In the genomic region with DNA sequence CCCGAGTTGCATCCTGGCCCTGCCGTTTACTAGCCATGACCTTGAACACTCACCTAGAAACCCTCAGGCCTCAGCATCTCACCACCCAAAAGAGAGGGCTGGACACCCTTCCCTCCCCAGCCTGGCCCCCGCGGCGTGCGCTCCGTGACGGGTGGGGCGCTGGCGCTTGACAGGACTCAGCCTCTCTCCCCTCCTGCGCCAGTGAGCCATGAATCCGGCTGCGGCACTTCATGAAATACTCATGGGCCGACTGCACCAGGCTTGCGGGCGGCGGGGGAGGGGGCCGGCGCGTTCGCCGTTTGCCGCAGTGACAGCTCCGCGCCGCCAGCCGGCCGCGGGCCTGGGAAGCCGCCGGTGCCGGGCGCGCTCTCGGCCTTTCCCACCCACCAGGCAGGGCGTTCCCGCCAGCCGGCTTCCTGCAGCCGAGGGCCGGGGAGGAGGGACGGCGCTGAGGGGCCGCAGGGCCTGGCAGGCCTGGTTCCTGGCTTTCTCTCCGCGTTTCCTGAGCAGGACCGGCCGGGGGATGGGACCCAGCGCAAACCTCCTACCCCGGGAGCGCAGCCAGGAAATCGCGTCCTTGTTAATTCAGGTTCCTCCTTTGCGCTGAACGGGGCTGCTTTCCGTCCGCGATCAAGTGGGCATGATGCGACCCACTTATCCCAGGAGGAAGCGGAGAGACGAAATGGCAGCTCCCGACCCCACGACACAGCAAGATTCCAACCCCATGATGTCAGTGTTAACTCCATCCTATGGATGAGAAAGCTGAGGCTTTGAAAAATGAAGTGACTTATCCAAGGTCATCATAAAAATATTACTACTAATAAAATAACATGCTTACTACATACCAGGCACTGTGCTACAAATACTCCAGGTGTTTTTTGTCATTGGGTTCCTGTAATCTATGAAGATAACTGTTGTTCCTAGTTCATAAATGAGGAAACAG, we compare ENCODE assay signal across 1 cellular context.
TF ChIP-seq lines count a peak whose summit lies in the region.

No MANE protein-coding gene starts in this region.

TF ChIP-seq in HepG2, 621 proteins besides CTCF, POLR2A, EP300 and RAD21 (continued from another document and continues in another):
- TF ChIP-seq, protein P1, sequence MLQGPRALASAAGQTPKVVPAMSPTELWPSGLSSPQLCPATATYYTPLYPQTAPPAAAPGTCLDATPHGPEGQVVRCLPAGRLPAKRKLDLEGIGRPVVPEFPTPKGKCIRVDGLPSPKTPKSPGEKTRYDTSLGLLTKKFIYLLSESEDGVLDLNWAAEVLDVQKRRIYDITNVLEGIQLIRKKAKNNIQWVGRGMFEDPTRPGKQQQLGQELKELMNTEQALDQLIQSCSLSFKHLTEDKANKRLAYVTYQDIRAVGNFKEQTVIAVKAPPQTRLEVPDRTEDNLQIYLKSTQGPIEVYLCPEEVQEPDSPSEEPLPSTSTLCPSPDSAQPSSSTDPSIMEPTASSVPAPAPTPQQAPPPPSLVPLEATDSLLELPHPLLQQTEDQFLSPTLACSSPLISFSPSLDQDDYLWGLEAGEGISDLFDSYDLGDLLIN (CRISPR knock-in tag; IDR thresholded peaks at IDR 0.05; ENCODE audit: borderline replicate concordance) = no peak
- TF ChIP-seq ZNF101 (CRISPR knock-in tag; IDR thresholded peaks at IDR 0.05; ENCODE audit: borderline replicate concordance, low read depth) (no peak), POGZ (CRISPR knock-in tag; IDR thresholded peaks at IDR 0.05) (no peak), PITX1 (CRISPR knock-in tag; IDR thresholded peaks at IDR 0.05) (no peak), SRSF4 (IDR thresholded peaks at IDR 0.05; ENCODE audit: low read depth, low read length, poor library complexity, severe bottlenecking) (no peak), EZH2 (conservative IDR thresholded peaks at IDR 0.05; ENCODE audit: low read depth, low read length) (no peak), SP1 (IDR thresholded peaks at IDR 0.05) (no peak), SP1 (CRISPR knock-in tag; IDR thresholded peaks at IDR 0.05) (no peak), NCOA1 (CRISPR knock-in tag; IDR thresholded peaks at IDR 0.05) (no peak), PAF1 (CRISPR knock-in tag; IDR thresholded peaks at IDR 0.05) (no peak), PRMT3 (CRISPR knock-in tag; IDR thresholded peaks at IDR 0.05; ENCODE audit: borderline replicate concordance, low read depth) (peak; percentile 43; the same call in 1 of the 2 replicates), SIX4 (CRISPR knock-in tag; IDR thresholded peaks at IDR 0.05) (no peak), FOXC1 (CRISPR knock-in tag; IDR thresholded peaks at IDR 0.05; ENCODE audit: borderline replicate concordance) (peak; percentile 74; the same call in 1 of the 2 replicates), ZNF773 (CRISPR knock-in tag; IDR thresholded peaks at IDR 0.05; ENCODE audit: borderline replicate concordance) (peak; percentile 54; the same call in 1 of the 2 replicates), ZMYM4 (CRISPR knock-in tag; IDR thresholded peaks at IDR 0.05) (peak; percentile 60; the same call in 1 of the 2 replicates), ATAD3A (CRISPR knock-in tag; IDR thresholded peaks at IDR 0.05) (no peak), PHF20 (CRISPR knock-in tag; IDR thresholded peaks at IDR 0.05) (no peak), ZBTB20 (CRISPR knock-in tag; IDR thresholded peaks at IDR 0.05; ENCODE audit: borderline replicate concordance, low read depth) (no peak), HHEX (CRISPR knock-in tag; IDR thresholded peaks at IDR 0.05) (no peak), ZNF17 (CRISPR knock-in tag; IDR thresholded peaks at IDR 0.05) (no peak), ZNF451 (CRISPR knock-in tag; IDR thresholded peaks at IDR 0.05) (peak; percentile 88; the same call in 1 of the 2 replicates), CHD2 (IDR thresholded peaks at IDR 0.05; ENCODE audit: low read depth, low read length) (no peak), ZNF343 (CRISPR knock-in tag; IDR thresholded peaks at IDR 0.05) (no peak), SALL1 (CRISPR knock-in tag; IDR thresholded peaks at IDR 0.05) (0 out of 2 replicates have a peak, but pooled peaks have one; percentile 39), TOPORS (CRISPR knock-in tag; IDR thresholded peaks at IDR 0.05) (no peak), ZNF652 (CRISPR knock-in tag; IDR thresholded peaks at IDR 0.05; ENCODE audit: borderline replicate concordance, low read depth) (peak; percentile 5; the same call in 1 of the 2 replicates), DPF2 (CRISPR knock-in tag; IDR thresholded peaks at IDR 0.05; ENCODE audit: borderline replicate concordance, low read depth) (no peak), MTF1 (CRISPR knock-in tag; IDR thresholded peaks at IDR 0.05) (no peak), ZNF326 (CRISPR knock-in tag; IDR thresholded peaks at IDR 0.05; ENCODE audit: borderline replicate concordance) (no peak), EHMT2 (IDR thresholded peaks at IDR 0.05; ENCODE audit: borderline replicate concordance, low read depth, low read length) (no peak)
- TF ChIP-seq, protein P2, sequence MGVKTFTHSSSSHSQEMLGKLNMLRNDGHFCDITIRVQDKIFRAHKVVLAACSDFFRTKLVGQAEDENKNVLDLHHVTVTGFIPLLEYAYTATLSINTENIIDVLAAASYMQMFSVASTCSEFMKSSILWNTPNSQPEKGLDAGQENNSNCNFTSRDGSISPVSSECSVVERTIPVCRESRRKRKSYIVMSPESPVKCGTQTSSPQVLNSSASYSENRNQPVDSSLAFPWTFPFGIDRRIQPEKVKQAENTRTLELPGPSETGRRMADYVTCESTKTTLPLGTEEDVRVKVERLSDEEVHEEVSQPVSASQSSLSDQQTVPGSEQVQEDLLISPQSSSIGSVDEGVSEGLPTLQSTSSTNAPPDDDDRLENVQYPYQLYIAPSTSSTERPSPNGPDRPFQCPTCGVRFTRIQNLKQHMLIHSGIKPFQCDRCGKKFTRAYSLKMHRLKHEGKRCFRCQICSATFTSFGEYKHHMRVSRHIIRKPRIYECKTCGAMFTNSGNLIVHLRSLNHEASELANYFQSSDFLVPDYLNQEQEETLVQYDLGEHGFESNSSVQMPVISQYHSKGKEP (CRISPR knock-in tag; IDR thresholded peaks at IDR 0.05) = no peak
- TF ChIP-seq, protein P3, sequence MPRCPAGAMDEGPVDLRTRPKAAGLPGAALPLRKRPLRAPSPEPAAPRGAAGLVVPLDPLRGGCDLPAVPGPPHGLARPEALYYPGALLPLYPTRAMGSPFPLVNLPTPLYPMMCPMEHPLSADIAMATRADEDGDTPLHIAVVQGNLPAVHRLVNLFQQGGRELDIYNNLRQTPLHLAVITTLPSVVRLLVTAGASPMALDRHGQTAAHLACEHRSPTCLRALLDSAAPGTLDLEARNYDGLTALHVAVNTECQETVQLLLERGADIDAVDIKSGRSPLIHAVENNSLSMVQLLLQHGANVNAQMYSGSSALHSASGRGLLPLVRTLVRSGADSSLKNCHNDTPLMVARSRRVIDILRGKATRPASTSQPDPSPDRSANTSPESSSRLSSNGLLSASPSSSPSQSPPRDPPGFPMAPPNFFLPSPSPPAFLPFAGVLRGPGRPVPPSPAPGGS (CRISPR knock-in tag; IDR thresholded peaks at IDR 0.05) = peak; percentile 84
- TF ChIP-seq, protein P4, sequence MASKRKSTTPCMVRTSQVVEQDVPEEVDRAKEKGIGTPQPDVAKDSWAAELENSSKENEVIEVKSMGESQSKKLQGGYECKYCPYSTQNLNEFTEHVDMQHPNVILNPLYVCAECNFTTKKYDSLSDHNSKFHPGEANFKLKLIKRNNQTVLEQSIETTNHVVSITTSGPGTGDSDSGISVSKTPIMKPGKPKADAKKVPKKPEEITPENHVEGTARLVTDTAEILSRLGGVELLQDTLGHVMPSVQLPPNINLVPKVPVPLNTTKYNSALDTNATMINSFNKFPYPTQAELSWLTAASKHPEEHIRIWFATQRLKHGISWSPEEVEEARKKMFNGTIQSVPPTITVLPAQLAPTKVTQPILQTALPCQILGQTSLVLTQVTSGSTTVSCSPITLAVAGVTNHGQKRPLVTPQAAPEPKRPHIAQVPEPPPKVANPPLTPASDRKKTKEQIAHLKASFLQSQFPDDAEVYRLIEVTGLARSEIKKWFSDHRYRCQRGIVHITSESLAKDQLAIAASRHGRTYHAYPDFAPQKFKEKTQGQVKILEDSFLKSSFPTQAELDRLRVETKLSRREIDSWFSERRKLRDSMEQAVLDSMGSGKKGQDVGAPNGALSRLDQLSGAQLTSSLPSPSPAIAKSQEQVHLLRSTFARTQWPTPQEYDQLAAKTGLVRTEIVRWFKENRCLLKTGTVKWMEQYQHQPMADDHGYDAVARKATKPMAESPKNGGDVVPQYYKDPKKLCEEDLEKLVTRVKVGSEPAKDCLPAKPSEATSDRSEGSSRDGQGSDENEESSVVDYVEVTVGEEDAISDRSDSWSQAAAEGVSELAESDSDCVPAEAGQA (IDR thresholded peaks at IDR 0.05; ENCODE audit: low read depth) = no peak
- TF ChIP-seq, protein P4 (CRISPR knock-in tag; IDR thresholded peaks at IDR 0.05; ENCODE audit: borderline replicate concordance) = no peak
- TF ChIP-seq, protein P5, sequence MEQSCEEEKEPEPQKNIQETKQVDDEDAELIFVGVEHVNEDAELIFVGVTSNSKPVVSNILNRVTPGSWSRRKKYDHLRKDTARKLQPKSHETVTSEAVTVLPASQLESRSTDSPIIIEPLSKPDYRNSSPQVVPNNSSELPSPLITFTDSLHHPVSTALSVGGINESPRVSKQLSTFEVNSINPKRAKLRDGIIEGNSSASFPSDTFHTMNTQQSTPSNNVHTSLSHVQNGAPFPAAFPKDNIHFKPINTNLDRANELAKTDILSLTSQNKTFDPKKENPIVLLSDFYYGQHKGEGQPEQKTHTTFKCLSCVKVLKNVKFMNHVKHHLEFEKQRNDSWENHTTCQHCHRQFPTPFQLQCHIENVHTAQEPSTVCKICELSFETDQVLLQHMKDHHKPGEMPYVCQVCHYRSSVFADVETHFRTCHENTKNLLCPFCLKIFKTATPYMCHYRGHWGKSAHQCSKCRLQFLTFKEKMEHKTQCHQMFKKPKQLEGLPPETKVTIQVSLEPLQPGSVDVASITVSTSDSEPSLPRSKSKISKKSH (CRISPR knock-in tag; IDR thresholded peaks at IDR 0.05; ENCODE audit: borderline replicate concordance) = no peak
- TF ChIP-seq, protein P6, sequence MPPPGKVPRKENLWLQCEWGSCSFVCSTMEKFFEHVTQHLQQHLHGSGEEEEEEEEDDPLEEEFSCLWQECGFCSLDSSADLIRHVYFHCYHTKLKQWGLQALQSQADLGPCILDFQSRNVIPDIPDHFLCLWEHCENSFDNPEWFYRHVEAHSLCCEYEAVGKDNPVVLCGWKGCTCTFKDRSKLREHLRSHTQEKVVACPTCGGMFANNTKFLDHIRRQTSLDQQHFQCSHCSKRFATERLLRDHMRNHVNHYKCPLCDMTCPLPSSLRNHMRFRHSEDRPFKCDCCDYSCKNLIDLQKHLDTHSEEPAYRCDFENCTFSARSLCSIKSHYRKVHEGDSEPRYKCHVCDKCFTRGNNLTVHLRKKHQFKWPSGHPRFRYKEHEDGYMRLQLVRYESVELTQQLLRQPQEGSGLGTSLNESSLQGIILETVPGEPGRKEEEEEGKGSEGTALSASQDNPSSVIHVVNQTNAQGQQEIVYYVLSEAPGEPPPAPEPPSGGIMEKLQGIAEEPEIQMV (CRISPR knock-in tag; IDR thresholded peaks at IDR 0.05; ENCODE audit: low read depth) = no peak
- TF ChIP-seq, protein P7, sequence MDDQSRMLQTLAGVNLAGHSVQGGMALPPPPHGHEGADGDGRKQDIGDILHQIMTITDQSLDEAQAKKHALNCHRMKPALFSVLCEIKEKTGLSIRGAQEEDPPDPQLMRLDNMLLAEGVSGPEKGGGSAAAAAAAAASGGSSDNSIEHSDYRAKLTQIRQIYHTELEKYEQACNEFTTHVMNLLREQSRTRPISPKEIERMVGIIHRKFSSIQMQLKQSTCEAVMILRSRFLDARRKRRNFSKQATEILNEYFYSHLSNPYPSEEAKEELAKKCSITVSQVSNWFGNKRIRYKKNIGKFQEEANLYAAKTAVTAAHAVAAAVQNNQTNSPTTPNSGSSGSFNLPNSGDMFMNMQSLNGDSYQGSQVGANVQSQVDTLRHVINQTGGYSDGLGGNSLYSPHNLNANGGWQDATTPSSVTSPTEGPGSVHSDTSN (CRISPR knock-in tag; IDR thresholded peaks at IDR 0.05; ENCODE audit: borderline replicate concordance) = no peak
- TF ChIP-seq, protein P8, sequence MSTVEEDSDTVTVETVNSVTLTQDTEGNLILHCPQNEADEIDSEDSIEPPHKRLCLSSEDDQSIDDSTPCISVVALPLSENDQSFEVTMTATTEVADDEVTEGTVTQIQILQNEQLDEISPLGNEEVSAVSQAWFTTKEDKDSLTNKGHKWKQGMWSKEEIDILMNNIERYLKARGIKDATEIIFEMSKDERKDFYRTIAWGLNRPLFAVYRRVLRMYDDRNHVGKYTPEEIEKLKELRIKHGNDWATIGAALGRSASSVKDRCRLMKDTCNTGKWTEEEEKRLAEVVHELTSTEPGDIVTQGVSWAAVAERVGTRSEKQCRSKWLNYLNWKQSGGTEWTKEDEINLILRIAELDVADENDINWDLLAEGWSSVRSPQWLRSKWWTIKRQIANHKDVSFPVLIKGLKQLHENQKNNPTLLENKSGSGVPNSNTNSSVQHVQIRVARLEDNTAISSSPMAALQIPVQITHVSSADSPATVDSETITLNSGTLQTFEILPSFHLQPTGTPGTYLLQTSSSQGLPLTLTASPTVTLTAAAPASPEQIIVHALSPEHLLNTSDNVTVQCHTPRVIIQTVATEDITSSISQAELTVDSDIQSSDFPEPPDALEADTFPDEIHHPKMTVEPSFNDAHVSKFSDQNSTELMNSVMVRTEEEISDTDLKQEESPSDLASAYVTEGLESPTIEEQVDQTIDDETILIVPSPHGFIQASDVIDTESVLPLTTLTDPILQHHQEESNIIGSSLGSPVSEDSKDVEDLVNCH (CRISPR knock-in tag; IDR thresholded peaks at IDR 0.05) = no peak
- TF ChIP-seq, protein P9, sequence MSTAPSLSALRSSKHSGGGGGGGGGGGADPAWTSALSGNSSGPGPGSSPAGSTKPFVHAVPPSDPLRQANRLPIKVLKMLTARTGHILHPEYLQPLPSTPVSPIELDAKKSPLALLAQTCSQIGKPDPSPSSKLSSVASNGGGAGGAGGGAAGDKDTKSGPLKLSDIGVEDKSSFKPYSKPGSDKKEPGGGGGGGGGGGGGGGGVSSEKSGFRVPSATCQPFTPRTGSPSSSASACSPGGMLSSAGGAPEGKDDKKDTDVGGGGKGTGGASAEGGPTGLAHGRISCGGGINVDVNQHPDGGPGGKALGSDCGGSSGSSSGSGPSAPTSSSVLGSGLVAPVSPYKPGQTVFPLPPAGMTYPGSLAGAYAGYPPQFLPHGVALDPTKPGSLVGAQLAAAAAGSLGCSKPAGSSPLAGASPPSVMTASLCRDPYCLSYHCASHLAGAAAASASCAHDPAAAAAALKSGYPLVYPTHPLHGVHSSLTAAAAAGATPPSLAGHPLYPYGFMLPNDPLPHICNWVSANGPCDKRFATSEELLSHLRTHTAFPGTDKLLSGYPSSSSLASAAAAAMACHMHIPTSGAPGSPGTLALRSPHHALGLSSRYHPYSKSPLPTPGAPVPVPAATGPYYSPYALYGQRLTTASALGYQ (CRISPR knock-in tag; IDR thresholded peaks at IDR 0.05) = no peak
